Comparison of ENCODE assay signal across 17 cellular contexts in the genomic region with DNA sequence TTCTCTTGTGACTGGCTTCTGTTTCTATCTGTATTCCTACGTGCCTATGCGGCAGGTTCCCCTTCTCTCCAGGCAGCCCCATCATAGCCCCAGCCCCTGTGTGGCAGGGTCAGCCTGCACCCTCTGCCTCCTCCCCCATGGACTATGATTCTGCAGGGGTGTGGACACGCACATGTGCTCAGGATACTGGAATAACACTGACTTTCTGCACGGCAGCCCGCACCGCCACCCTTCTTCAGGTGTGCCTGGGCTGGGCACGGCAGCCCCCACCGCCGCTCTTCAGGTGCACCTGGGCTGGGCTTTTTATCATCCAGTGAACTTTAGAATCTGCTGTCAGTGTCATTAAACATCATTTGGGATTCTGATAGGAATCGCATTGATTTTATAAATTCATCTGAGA.
A peak's percentile ranks its signal among the peaks of the same experiment; 100 is the strongest.
DNase-seq lines count a peak whose midpoint lies in the region; ATAC-seq and TF ChIP-seq lines count a peak whose summit lies in the region.
"Had no signal": no experiment of that assay in that cellular context is flagged by ENCODE, and none has a peak within 500 bp of the region (broad histone marks: within the 10 kb centered on the region; RNA-seq: fewer than 3 reads in every experiment).

No MANE protein-coding gene starts in this region.

- intact Hi-C loops in cardiac septum (cut with DNase I): no loop called here

- no peak overlapping the region for H3K4me3 ChIP-seq in right atrium auricular region
- H3K4me3 ChIP-seq: Peyer's patch, SJCRH30 had no signal

- no peak overlapping the region for H3K27ac ChIP-seq in right atrium auricular region
- H3K27ac ChIP-seq: Peyer's patch, SJCRH30 had no signal

- H3K27me3 Mint-ChIP-seq in progenitor cell of endocrine pancreas: peaks cover 33% of the 10 kb centered on the region

- H3K36me3 Mint-ChIP-seq in progenitor cell of endocrine pancreas (ENCODE audit: insufficient read depth): no peaks in the 10 kb centered on the region

- H3K27ac Mint-ChIP-seq in progenitor cell of endocrine pancreas: no peak overlapping the region

- H3K9me3 Mint-ChIP-seq in progenitor cell of endocrine pancreas (ENCODE audit: low read depth): no peaks in the 10 kb centered on the region

- no peaks in the 10 kb centered on the region for H3K36me3 ChIP-seq in right atrium auricular region
- H3K36me3 ChIP-seq: BE2C, Peyer's patch, SJCRH30 had no signal

- H3K4me1 Mint-ChIP-seq in progenitor cell of endocrine pancreas (ENCODE audit: low read depth): no peaks in the 10 kb centered on the region

- DNase-seq in cardiac septum (ENCODE audit: low spot score) (peak; percentile 73), right atrium auricular region (ENCODE audit: low spot score) (no peak), left lobe of liver (ENCODE audit: low spot score) (peak; percentile 14), progenitor cell of endocrine pancreas (ENCODE audit: low spot score, unreplicated experiment) (peak; percentile 2), GM19240 (ENCODE audit: insufficient read length, low spot score) (no peak), LoVo (ENCODE audit: low spot score) (no peak)
- DNase-seq: BE2C, DMS79, MM.1S, NCI-H1048, NCI-H1417 treated with DMSO at 0.1 percent for 48 hours, NCI-H187, NCI-H446 treated with DMSO at 0.1 percent for 48 hours, NCI-H774, Peyer's patch, SJCRH30 had no signal

- H3K4me3 Mint-ChIP-seq in progenitor cell of endocrine pancreas (ENCODE audit: low read depth): no peak overlapping the region

- ATAC-seq in left lobe of liver (no peak), HG03442 (IDR thresholded peaks at IDR 0.05; ENCODE audit: unreplicated experiment) (no peak)

- no peaks in the 10 kb centered on the region for H3K4me1 ChIP-seq in right atrium auricular region
- H3K4me1 ChIP-seq: BE2C, Peyer's patch, SJCRH30 had no signal

- TF ChIP-seq CTCF in right atrium auricular region (IDR thresholded peaks at IDR 0.05) (no peak), progenitor cell of endocrine pancreas (IDR thresholded peaks at IDR 0.05; ENCODE audit: unreplicated experiment) (no peak)

- no peaks in the 10 kb centered on the region for H3K27me3 ChIP-seq in right atrium auricular region
- H3K27me3 ChIP-seq: BE2C, Peyer's patch, SJCRH30 had no signal

- no peaks in the 10 kb centered on the region for H3K9me3 ChIP-seq in right atrium auricular region
- H3K9me3 ChIP-seq: BE2C, Peyer's patch, SJCRH30 had no signal

Comparison
In these comparisons a context has a peak if more than half of its experiments do, and no peak if none do; other contexts are left out.
1. DNase-seq: peak in cardiac septum (single experiment), left lobe of liver (single experiment) and progenitor cell of endocrine pancreas (single experiment); none in right atrium auricular region (single experiment), GM19240 (single experiment) and LoVo (single experiment).